ENCODE assay signal across 7 cellular contexts in the genomic region with DNA sequence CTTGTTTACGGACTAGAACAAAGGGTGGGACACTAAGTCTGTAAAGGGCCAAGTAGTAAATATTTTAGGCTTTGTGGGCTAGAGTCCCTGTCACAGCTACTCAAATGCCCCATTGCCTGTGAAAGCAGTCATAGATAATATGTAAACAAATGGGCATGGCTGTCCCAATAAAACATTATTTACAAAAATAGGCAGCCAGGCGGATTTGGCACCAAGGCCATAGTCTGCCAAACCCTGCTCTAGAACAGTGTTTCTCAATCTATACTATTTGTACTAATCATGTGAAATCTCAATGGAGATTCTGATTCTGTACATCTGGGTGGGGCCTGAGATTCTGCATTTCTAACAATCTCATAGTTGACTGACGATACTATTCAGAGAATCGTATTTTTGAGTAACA.
"Had no signal": no experiment of that assay in that cellular context is flagged by ENCODE, and none has a peak within 500 bp of the region (broad histone marks: within the 10 kb centered on the region; RNA-seq: fewer than 3 reads in every experiment).

No MANE protein-coding gene starts in this region.

- H3K4me3 ChIP-seq: GM23338 had no signal

- H3K4me2 ChIP-seq: GM23338 had no signal

- H3K27ac Mint-ChIP-seq: GM23338, H9 had no signal

- H3K9me3 Mint-ChIP-seq: GM23338, H9 had no signal

- H3K4me3 Mint-ChIP-seq: GM23338, H9 had no signal

- H3K4me1 Mint-ChIP-seq: GM23338, H9 had no signal

- H2AFZ ChIP-seq: GM23338 had no signal

- H3K27ac ChIP-seq: HL-60 had no signal

- DNase-seq: H9, HCEC 1CT, IMR-90 had no signal

- FAIRE-seq: H1, H54 had no signal

- ATAC-seq: GM23338 had no signal
